12 cellular contexts compared by ENCODE assay signal in genomic region chr3:172546628-172547214, GRCh38. TPM values are rescaled to one million over a fixed set of nuclear protein-coding genes. Genes with fewer than 3 reads are reported as not detected.
DNase-seq lines count a peak whose midpoint lies in the region; ATAC-seq, FAIRE-seq and TF ChIP-seq lines count a peak whose summit lies in the region.
"Had no signal": no experiment of that assay in that cellular context is flagged by ENCODE, and none has a peak within 500 bp of the region (broad histone marks: within the 10 kb centered on the region; RNA-seq: fewer than 3 reads in every experiment).

No MANE protein-coding gene starts in this region.

- peaks cover 56% of the 10 kb centered on the region for H3K4me1 Mint-ChIP-seq in activated CD4-positive, alpha-beta T cell treated with anti-CD3 and anti-CD28 coated beads, Interleukin-2, amount 10 ng/mL, durations not matched to agents 24 days and 14 days
- H3K4me1 Mint-ChIP-seq in astrocyte (ENCODE audit: low read depth, unreplicated experiment): peaks cover 18% of the 10 kb centered on the region

- H3K36me3 Mint-ChIP-seq in activated CD4-positive, alpha-beta T cell treated with anti-CD3 and anti-CD28 coated beads, Interleukin-2, amount 10 ng/mL, durations not matched to agents 24 days and 14 days (ENCODE audit: low read depth): peaks cover 2% of the 10 kb centered on the region
- no peaks in the 10 kb centered on the region for H3K36me3 Mint-ChIP-seq in astrocyte (ENCODE audit: low read depth, unreplicated experiment)

- no peaks in the 10 kb centered on the region for H3K79me2 ChIP-seq in astrocyte (ENCODE audit: insufficient read depth, low read length)

- H4K20me1 ChIP-seq in astrocyte (ENCODE audit: insufficient read depth, low read length): no peaks in the 10 kb centered on the region

- no peak overlapping the region for H2AFZ ChIP-seq in astrocyte (ENCODE audit: low read depth, low read length)

- peak overlapping the region; percentile 43 for H3K4me3 Mint-ChIP-seq in activated CD4-positive, alpha-beta T cell treated with anti-CD3 and anti-CD28 coated beads, Interleukin-2, amount 10 ng/mL, durations not matched to agents 24 days and 14 days
- H3K4me3 Mint-ChIP-seq in astrocyte (ENCODE audit: unreplicated experiment): no peak overlapping the region

- no peak for DNase-seq in activated CD4-positive, alpha-beta T cell treated with anti-CD3 and anti-CD28 coated beads, Interleukin-2, amount 10 ng/mL, durations not matched to agents 24 days and 14 days
- DNase-seq in activated CD4-positive, alpha-beta T cell treated with anti-CD3 and anti-CD28 coated beads for 4 hours: no peak
- no peak for DNase-seq in astrocyte (ENCODE audit: low read depth)
- DNase-seq in small intestine: no peak
- DNase-seq in GDM1 (lab: John Stamatoyannopoulos, UW): no peak
- DNase-seq in NCI-H446 (lab: John Stamatoyannopoulos, UW): no peak
- DNase-seq in NCI-H748 treated with DMSO at 0.1 percent for 48 hours (lab: John Stamatoyannopoulos, UW): no peak
- DNase-seq: ACHN; activated CD4-positive, alpha-beta T cell treated with anti-CD3 and anti-CD28 coated beads for 48 hours; NCI-H345 had no signal

- H3K36me3 ChIP-seq in astrocyte (ENCODE audit: insufficient read depth, low read length): no peaks in the 10 kb centered on the region
- H3K36me3 ChIP-seq in small intestine (ENCODE audit: control insufficient read depth in 2 of 2, insufficient read depth in 2 of 2, low read length in 2 of 2): no peaks in the 10 kb centered on the region

- no peak for TF ChIP-seq CTCF in astrocyte (IDR thresholded peaks at IDR 0.05; ENCODE audit: insufficient read depth, low read depth, low read length)

- FAIRE-seq in astrocyte (lab: Jason Lieb, UNC): no peak
- FAIRE-seq in small intestine (lab: Jason Lieb, UNC): no peak

- intact Hi-C loops in activated CD4-positive, alpha-beta T cell treated with anti-CD3 and anti-CD28 coated beads, Interleukin-2, amount 10 ng/mL, durations not matched to agents 24 days and 14 days (cut with micrococcal nuclease): no loop called here

- no peaks in the 10 kb centered on the region for H3K27me3 ChIP-seq in astrocyte (ENCODE audit: insufficient read depth, low read length)
- H3K27me3 ChIP-seq in small intestine (ENCODE audit: control insufficient read depth in 2 of 2, insufficient read depth in 2 of 2, low read length in 2 of 2): no peaks in the 10 kb centered on the region

- H3K9me3 ChIP-seq in astrocyte (ENCODE audit: insufficient read depth, low read depth, low read length) (no peaks in the 10 kb centered on the region), small intestine (ENCODE audit: control insufficient read depth, low read depth) (no peaks in the 10 kb centered on the region)

- H3K27ac ChIP-seq in astrocyte (ENCODE audit: low read depth, low read length) (no peak overlapping the region), small intestine (ENCODE audit: low read depth in 1 of 2, low read length in 1 of 2) (peak overlapping the region; percentile 34 to 48)
- H3K27ac ChIP-seq: coronary artery had no signal

- H3K27ac Mint-ChIP-seq in activated CD4-positive, alpha-beta T cell treated with anti-CD3 and anti-CD28 coated beads, Interleukin-2, amount 10 ng/mL, durations not matched to agents 24 days and 14 days: peak overlapping the region; percentile 83
- H3K27ac Mint-ChIP-seq in astrocyte (ENCODE audit: unreplicated experiment): peak overlapping the region; percentile 48

- no peak overlapping the region for H3K9ac ChIP-seq in astrocyte (ENCODE audit: low read length)

- H3K27me3 Mint-ChIP-seq in activated CD4-positive, alpha-beta T cell treated with anti-CD3 and anti-CD28 coated beads, Interleukin-2, amount 10 ng/mL, durations not matched to agents 24 days and 14 days: no peaks in the 10 kb centered on the region
- H3K27me3 Mint-ChIP-seq in astrocyte (ENCODE audit: low read depth, unreplicated experiment): no peaks in the 10 kb centered on the region

- H3K4me1 ChIP-seq in astrocyte (ENCODE audit: insufficient read depth, low read length): peaks cover 14% of the 10 kb centered on the region
- H3K4me1 ChIP-seq in small intestine (ENCODE audit: control insufficient read depth in 2 of 2, insufficient read depth in 1 of 2, low read depth in 1 of 2, low read length in 1 of 2): peaks cover 0 to 9% of the 10 kb centered on the region in 2 donors

- H3K9me3 Mint-ChIP-seq in activated CD4-positive, alpha-beta T cell treated with anti-CD3 and anti-CD28 coated beads, Interleukin-2, amount 10 ng/mL, durations not matched to agents 24 days and 14 days: peaks cover 6% of the 10 kb centered on the region
- peaks cover 2% of the 10 kb centered on the region for H3K9me3 Mint-ChIP-seq in astrocyte (ENCODE audit: unreplicated experiment)

- ATAC-seq in HG03354 (IDR thresholded peaks at IDR 0.05; ENCODE audit: poor library complexity, severe bottlenecking, unreplicated experiment): peak; percentile 68

- H3K4me2 ChIP-seq in astrocyte (ENCODE audit: low read length): no peak overlapping the region

- H3K4me3 ChIP-seq in astrocyte (ENCODE audit: insufficient read depth, low read depth, low read length) (no peak overlapping the region), small intestine (ENCODE audit: low read depth in 1 of 2, low read length in 2 of 2) (no peak overlapping the region)
- H3K4me3 ChIP-seq: coronary artery had no signal

RNA-seq across cellular contexts. Expression of gene TNFSF10, which starts 23.5 kb away (rescaled TPM):
- 71.5 and 77.5 TPM in 2 replicates for total RNA-seq in activated CD4-positive, alpha-beta T cell treated with anti-CD3 and anti-CD28 coated beads, Interleukin-2, amount 10 ng/mL, durations not matched to agents 24 days and 14 days
- 1.8 and 6.1 TPM in 2 replicates for total RNA-seq in astrocyte
- polyA plus RNA-seq in small intestine: 10 to 100 TPM; 31.1 to 50.8 (median 37.8) TPM

Comparison
In these comparisons a context has a peak if more than half of its experiments do, and no peak if none do; other contexts are left out.
1. RNA of gene TNFSF10, which starts 23.5 kb away (total RNA-seq): 71.5 to 77.5 TPM in activated CD4-positive, alpha-beta T cell treated with anti-CD3 and anti-CD28 coated beads, Interleukin-2, amount 10 ng/mL, durations not matched to agents 24 days and 14 days; 1.8 to 6.1 TPM in astrocyte; every median in the first group is over 10 times any median in the second.